ENCODE assay signal across 35 cellular contexts in genomic region chr13:47268270-47268669, GRCh38.
"Had no signal": no experiment of that assay in that cellular context is flagged by ENCODE, and none has a peak within 500 bp of the region (broad histone marks: within the 10 kb centered on the region; RNA-seq: fewer than 3 reads in every experiment).

No MANE protein-coding gene starts in this region.

- H3K9me3 ChIP-seq: MG63 had no signal

- H3K4me3 ChIP-seq: MG63 had no signal

- DNase-seq: MG63, MM.1S, MV-4-11, NCI-H1048, NCI-H1092, NCI-H1092 treated with DMSO at 0.1 percent for 48 hours, NCI-H1105, NCI-H1105 treated with DMSO at 0.1 percent for 48 hours, NCI-H1417, NCI-H1417 treated with DMSO at 0.1 percent for 48 hours, NCI-H1436, NCI-H1436 treated with DMSO at 0.1 percent for 48 hours, NCI-H146, NCI-H1694, NCI-H1694 treated with DMSO at 0.1 percent for 48 hours, NCI-H187, NCI-H187 treated with DMSO at 0.1 percent for 48 hours, NCI-H1930, NCI-H2029, NCI-H2029 treated with DMSO at 0.1 percent for 48 hours, NCI-H2081, NCI-H2081 treated with DMSO at 0.1 percent for 48 hours, NCI-H2107, NCI-H2171, NCI-H2171 treated with DMSO at 0.1 percent for 48 hours, NCI-H2227 treated with DMSO at 0.1 percent for 48 hours, NCI-H226, NCI-H345, NCI-H446, NCI-H446 treated with DMSO at 0.1 percent for 48 hours, NCI-H510A, NCI-H510A treated with DMSO at 0.1 percent for 48 hours, NCI-H524, NCI-H524 treated with DMSO at 0.1 percent for 48 hours, NCI-H526 had no signal

- H3K36me3 ChIP-seq: MG63 had no signal

- H3K27me3 ChIP-seq: MG63 had no signal
